1 cellular context compared by ENCODE assay signal in the genomic region with DNA sequence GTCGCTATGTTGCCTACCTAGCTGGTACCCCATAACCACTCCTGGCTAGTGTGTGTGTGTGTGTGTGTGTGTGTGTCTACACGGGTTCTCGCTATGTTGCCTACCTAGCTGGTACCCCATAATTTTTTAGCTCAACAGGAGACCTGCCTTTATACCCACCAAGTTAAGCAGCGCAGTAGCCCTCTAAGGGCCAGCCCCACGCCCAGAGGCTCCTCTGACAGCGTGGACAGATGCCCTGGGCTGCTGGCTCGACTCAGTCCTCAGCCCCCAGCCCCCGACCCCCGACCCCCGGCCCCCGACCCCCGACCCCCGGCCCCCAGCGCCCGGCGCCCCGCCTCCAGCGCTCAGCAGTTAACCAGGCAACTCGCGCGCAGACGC.
TF ChIP-seq lines count a peak whose summit lies in the region.

No MANE protein-coding gene starts in this region.

TF ChIP-seq in endothelial cell of umbilical vein, 7 proteins besides CTCF, POLR2A, EP300 and RAD21:
- no peak for TF ChIP-seq FOS (IDR thresholded peaks at IDR 0.05; ENCODE audit: borderline replicate concordance, insufficient read depth, low read length)
- no peak for TF ChIP-seq MYC (IDR thresholded peaks at IDR 0.05; ENCODE audit: low read depth, low read length)
- no peak for TF ChIP-seq EZH2 (IDR thresholded peaks at IDR 0.05; ENCODE audit: borderline replicate concordance, low read depth, low read length, severe bottlenecking)
- no peak for TF ChIP-seq JUN (IDR thresholded peaks at IDR 0.05; ENCODE audit: borderline replicate concordance, insufficient read depth, insufficient read length, low read depth)
- TF ChIP-seq, protein P1, sequence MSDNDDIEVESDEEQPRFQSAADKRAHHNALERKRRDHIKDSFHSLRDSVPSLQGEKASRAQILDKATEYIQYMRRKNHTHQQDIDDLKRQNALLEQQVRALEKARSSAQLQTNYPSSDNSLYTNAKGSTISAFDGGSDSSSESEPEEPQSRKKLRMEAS (IDR thresholded peaks at IDR 0.05; ENCODE audit: insufficient read depth, insufficient read length), result no peak
- no peak for TF ChIP-seq POLR2AphosphoS5 (IDR thresholded peaks at IDR 0.05; ENCODE audit: insufficient read depth, low read depth, low read length)
- TF ChIP-seq GATA2 (IDR thresholded peaks at IDR 0.05; ENCODE audit: insufficient read depth, insufficient read length, low read depth, low read length), result no peak
